Comparison of ENCODE assay signal across 8 cellular contexts in genomic region chr15:78177447-78177873, GRCh38. TPM values are rescaled to one million over a fixed set of nuclear protein-coding genes. Genes with fewer than 3 reads are reported as not detected.
DNase-seq lines count a peak whose midpoint lies in the region; ATAC-seq, FAIRE-seq and TF ChIP-seq lines count a peak whose summit lies in the region.

No MANE protein-coding gene starts in this region.

- dilution Hi-C loops in keratinocyte (cut with MboI; ENCODE audit: extremely low pct_ligation_motif_present, low sequenced_read_pairs) = no loop called here

- ATAC-seq in GM12878 (peak; percentile 77), GM19324 (IDR thresholded peaks at IDR 0.05; ENCODE audit: low FRiP score, unreplicated experiment) (no peak)
- peak; percentile 51 for ATAC-seq in stimulated activated naive CD8-positive, alpha-beta T cell treated with anti-CD3 and anti-CD28 coated beads, Interleukin-15, amount 100 ng/mL, for 72 hours

- no peak for FAIRE-seq in GM12878 (lab: Jason Lieb, UNC)
- no peak for FAIRE-seq in keratinocyte (lab: Jason Lieb, UNC)

- H3K27ac ChIP-seq in GM12878 (ENCODE audit: control insufficient read depth, insufficient read depth) (no peak overlapping the region), keratinocyte (ENCODE audit: control insufficient read depth, insufficient read depth, low read length) (no peak overlapping the region)

- no peaks in the 10 kb centered on the region for H3K9me3 Mint-ChIP-seq in stimulated activated naive CD8-positive, alpha-beta T cell treated with anti-CD3 and anti-CD28 coated beads, Interleukin-15, amount 100 ng/mL, for 72 hours

- CTCF ChIA-PET in GM12878 (lab: Yijun Ruan, JAX) = interaction anchor here (0.8 to 10.1 kb wide), 22 partner anchors 8 to 245 kb away, joined by 3 to 108 read pairs (median 6); partner anchors contain the start of genes CIB2 and IDH3A

- peak; percentile 19 for DNase-seq in activated T-cell treated with anti-CD3 and anti-CD28 coated beads for 1 hour (ENCODE audit: low read depth)
- no peak for DNase-seq in activated T-cell treated with anti-CD3 and anti-CD28 coated beads for 4 hours
- DNase-seq in NT2/D1 (ENCODE audit: low read depth, low spot score) = peak; percentile 57
- no peak for DNase-seq in GM12878 (ENCODE audit: low read depth, low spot score)
- DNase-seq in keratinocyte (ENCODE audit: low read depth, low spot score) = no peak
- peak; percentile 24 to 29 for DNase-seq in stimulated activated naive CD8-positive, alpha-beta T cell treated with anti-CD3 and anti-CD28 coated beads, Interleukin-15, amount 100 ng/mL, for 72 hours
- DNase-seq in COR-L47 (lab: John Stamatoyannopoulos, UW) = no peak

- H3K4me1 ChIP-seq in NT2/D1 (ENCODE audit: insufficient read depth, insufficient read length) = peaks cover 2% of the 10 kb centered on the region
- peaks cover 24% of the 10 kb centered on the region for H3K4me1 ChIP-seq in GM12878 (ENCODE audit: control insufficient read depth, insufficient read depth, low read length)
- no peaks in the 10 kb centered on the region for H3K4me1 ChIP-seq in keratinocyte (ENCODE audit: control insufficient read depth, extremely low read depth, insufficient read depth, low read length)

- TF ChIP-seq EP300 in GM12878 (IDR thresholded peaks at IDR 0.05; ENCODE audit: borderline replicate concordance in 1 of 2, control insufficient read depth in 1 of 2, low read depth in 2 of 2, low read length in 2 of 2) = no peak

- H3K9ac ChIP-seq in NT2/D1 (ENCODE audit: insufficient read length, low read depth) = no peak overlapping the region
- H3K9ac ChIP-seq in GM12878 (ENCODE audit: control insufficient read depth, insufficient read depth, low read length) = no peak overlapping the region
- H3K9ac ChIP-seq in keratinocyte (ENCODE audit: control insufficient read depth, extremely low read depth, insufficient read depth, low read length) = no peak overlapping the region

- no peaks in the 10 kb centered on the region for H3K9me1 ChIP-seq in keratinocyte (ENCODE audit: control insufficient read depth, extremely low read depth, insufficient read depth, low read length)

- peaks cover 21% of the 10 kb centered on the region for H3K4me1 Mint-ChIP-seq in stimulated activated naive CD8-positive, alpha-beta T cell treated with anti-CD3 and anti-CD28 coated beads, Interleukin-15, amount 100 ng/mL, for 72 hours

- H3K36me3 ChIP-seq in NT2/D1 (ENCODE audit: insufficient read depth, insufficient read length, low read length) (peaks cover 13% of the 10 kb centered on the region), GM12878 (ENCODE audit: control insufficient read depth in 2 of 2, insufficient read depth in 2 of 2, low read length in 1 of 2) (peaks cover 2 to 3% of the 10 kb centered on the region in 2 experiments; a peak in 3 of 4 replicates), keratinocyte (ENCODE audit: control insufficient read depth in 2 of 2, extremely low read depth in 1 of 2, insufficient read depth in 2 of 2, low read length in 2 of 2) (peaks cover 0 to 3% of the 10 kb centered on the region in 2 experiments)

- H3K79me2 ChIP-seq in GM12878 (ENCODE audit: control insufficient read depth, insufficient read depth, low read length) = no peaks in the 10 kb centered on the region
- H3K79me2 ChIP-seq in keratinocyte (ENCODE audit: control insufficient read depth, insufficient read depth, low read length) = no peaks in the 10 kb centered on the region

- H3K9me3 ChIP-seq in NT2/D1 (ENCODE audit: insufficient read depth, low read length) (no peaks in the 10 kb centered on the region), GM12878 (replicated peaks; ENCODE audit: control insufficient read depth, insufficient read depth, low read length) (peaks cover 2% of the 10 kb centered on the region; the same call in 1 of the 3 replicates), keratinocyte (ENCODE audit: control insufficient read depth, low read depth, low read length) (no peaks in the 10 kb centered on the region)

- no peak for TF ChIP-seq POLR2A in GM12878 (IDR thresholded peaks at IDR 0.05; ENCODE audit: low read depth, low read length)

- in situ Hi-C loops in GM12878 (cut with MboI) = no loop called here

- 24% methylated on average over 12 of the region's 12 CpGs for WGBS in GM12878 (ENCODE audit: insufficient coverage, insufficient replicate concordance, low lambda C conversion rate, missing lambda C conversion rate)

- H4K20me1 ChIP-seq in GM12878 (ENCODE audit: control insufficient read depth, insufficient read depth) (no peaks in the 10 kb centered on the region), keratinocyte (ENCODE audit: control insufficient read depth, extremely low read depth, insufficient read depth, low read length) (no peaks in the 10 kb centered on the region)

- peak; percentile 73 to 84 (median 76) for TF ChIP-seq CTCF in GM12878 (IDR thresholded peaks at IDR 0.05 in 2 of 3, conservative IDR thresholded peaks at IDR 0.05 in 1 of 3; ENCODE audit: control insufficient read depth in 2 of 3, extremely low read depth in 1 of 3, insufficient read depth in 1 of 3, low read depth in 3 of 3, low read length in 3 of 3)
- TF ChIP-seq CTCF in keratinocyte (optimal IDR thresholded peaks at IDR 0.05 in 1 of 3, IDR thresholded peaks at IDR 0.05 in 1 of 3, conservative IDR thresholded peaks at IDR 0.05 in 1 of 3; ENCODE audit: extremely low read depth in 1 of 3, insufficient read depth in 2 of 3, low read length in 3 of 3) = peak; percentile 60 to 81 (median 63)

- RAD21 ChIA-PET in GM12878 (lab: Charles Lee; ENCODE audit: unreplicated experiment) = interaction anchor here (0.6 to 3.9 kb wide), 9 partner anchors 18 to 757 kb away, joined by 3 to 31 read pairs (median 5); partner anchors contain the start of genes CIB2 and HMG20A

- intact Hi-C loops in GM12878 (cut with micrococcal nuclease; ENCODE audit: unreplicated experiment) = loop anchor here (1.0 kb wide), 1 partner anchor 64 kb away; no protein-coding TSS in a partner anchor

- H3K27me3 ChIP-seq in NT2/D1 (ENCODE audit: insufficient read depth, insufficient read length) (no peaks in the 10 kb centered on the region), GM12878 (replicated peaks in 1 of 2; ENCODE audit: control insufficient read depth in 2 of 2, insufficient read depth in 2 of 2, low read length in 1 of 2) (no peaks in the 10 kb centered on the region), keratinocyte (ENCODE audit: control insufficient read depth, extremely low read depth, insufficient read depth, low read length) (no peaks in the 10 kb centered on the region)

- H3K27me3 Mint-ChIP-seq in stimulated activated naive CD8-positive, alpha-beta T cell treated with anti-CD3 and anti-CD28 coated beads, Interleukin-15, amount 100 ng/mL, for 72 hours = no peaks in the 10 kb centered on the region

- H3K27ac Mint-ChIP-seq in stimulated activated naive CD8-positive, alpha-beta T cell treated with anti-CD3 and anti-CD28 coated beads, Interleukin-15, amount 100 ng/mL, for 72 hours = no peak overlapping the region

- no TSS peak for BruUV-seq in GM12878 (replicated peaks; lab: Mats Ljungman, UMichigan)

- peak; percentile 66 for TF ChIP-seq RAD21 in GM12878 (IDR thresholded peaks at IDR 0.05; ENCODE audit: insufficient read depth, low read depth, low read length)

- H2AFZ ChIP-seq in GM12878 (ENCODE audit: control insufficient read depth, low read depth, low read length) (no peak overlapping the region), keratinocyte (ENCODE audit: control insufficient read depth, low read length) (no peak overlapping the region)

- H3K4me2 ChIP-seq in GM12878 (ENCODE audit: control insufficient read depth, insufficient read depth) = no peak overlapping the region
- no peak overlapping the region for H3K4me2 ChIP-seq in keratinocyte (ENCODE audit: control insufficient read depth, extremely low read depth, insufficient read depth, low read depth, low read length)

- POLR2A ChIA-PET in GM12878 (lab: Charles Lee) = interaction anchor here (0.6 to 2.2 kb wide), 5 partner anchors 18 to 127 kb away, joined by 3 to 9 read pairs (median 3); partner anchors contain the start of gene IDH3A

- H3K4me3 ChIP-seq in NT2/D1 (ENCODE audit: insufficient read length, low read depth) (no peak overlapping the region), GM12878 (no peak overlapping the region), keratinocyte (ENCODE audit: control insufficient read depth in 2 of 3, extremely low read depth in 1 of 3, insufficient read depth in 2 of 3, low read depth in 1 of 3, low read length in 3 of 3) (no peak overlapping the region)

- SMC1A ChIA-PET in GM12878 (lab: Charles Lee; ENCODE audit: uncharacterized antibody, unreplicated experiment) = interaction anchor here (0.7 to 13.7 kb wide), 15 partner anchors 8 to 122 kb away, joined by 3 to 152 read pairs (median 5); partner anchors contain the start of genes CIB2, IDH3A and SKIC8

- no peak overlapping the region for H3K4me3 Mint-ChIP-seq in stimulated activated naive CD8-positive, alpha-beta T cell treated with anti-CD3 and anti-CD28 coated beads, Interleukin-15, amount 100 ng/mL, for 72 hours

RNA-seq across cellular contexts. Expression of gene IDH3A, which starts 28.3 kb away (rescaled TPM):
- 101 and 106 TPM in 2 replicates for total RNA-seq in GM12878 (2013; cell fraction: nucleolus; rRNA removed)
- total RNA-seq in GM12878 (2014; rRNA removed) (83.9 and 99.1 TPM in 2 replicates), GM12878 (2014; rRNA removed; fragmentation: Illumina TruSeq; extraction: Trizol) (105 and 121 TPM in 2 replicates), GM12878 (2021) (175 and 193 TPM in 2 replicates)
- 56.2 TPM for polyA plus RNA-seq in GM12878 (2011; ENCODE audit: low read depth)
- polyA plus RNA-seq in GM12878 (2011; rRNA removed) (238 and 315 TPM in 2 replicates), GM12878 (2014; fragmentation: Illumina TruSeq; extraction: Trizol) (173 and 178 TPM in 2 replicates), GM12878 (2014; fragmentation: Nextera tagmentation; extraction: Ambion mirVana) (100 to 1,000 TPM; 197 to 231 TPM), GM12878 (2014; rRNA removed) (123 and 125 TPM in 2 replicates), GM12878 (2016; fragmentation: Nextera tagmentation; extraction: Ambion mirVana) (100 to 1,000 TPM; 245 to 254 TPM), keratinocyte (59.4 to 118 TPM (median 110 TPM) in 3 replicates)
- 108 and 181 TPM in 2 replicates for polyA plus RNA-seq in GM12878 (2011; cell fraction: cytosol; rRNA removed)
- polyA plus RNA-seq in GM12878 (2011; cell fraction: nucleus; rRNA removed) = 117 and 147 TPM in 2 replicates
- 82.5 and 109 TPM in 2 replicates for polyA plus RNA-seq in GM12878 (2012)
- polyA minus RNA-seq in GM12878 (2011; rRNA and poly(A)+ RNA removed) = 172 and 266 TPM in 2 replicates
- polyA minus RNA-seq in GM12878 (2011; cell fraction: cytosol; rRNA and poly(A)+ RNA removed) = 75.4 and 97.9 TPM in 2 replicates
- 43.5 and 60.8 TPM in 2 replicates for polyA minus RNA-seq in GM12878 (2011; cell fraction: nucleus; rRNA and poly(A)+ RNA removed)
- 32.8 TPM for polyA plus RNA-seq in keratinocyte (2011; ENCODE audit: low read depth)
- polyA plus RNA-seq in keratinocyte (2011; cell fraction: cytosol; rRNA removed) = 67.0 and 116 TPM in 2 replicates
- polyA plus RNA-seq in keratinocyte (2011; cell fraction: nucleus; rRNA removed) = 67.9 and 81.5 TPM in 2 replicates
- polyA plus RNA-seq in keratinocyte (2012; ENCODE audit: low replicate concordance) = 76.5 and 80.3 TPM in 2 replicates
- polyA minus RNA-seq in keratinocyte = 28.9 to 116 TPM (median 51.2 TPM) in 3 replicates
- 60.4 TPM for polyA minus RNA-seq in keratinocyte (2011; cell fraction: cytosol; rRNA and poly(A)+ RNA removed)
- 20.3 and 30.2 TPM in 2 replicates for polyA minus RNA-seq in keratinocyte (2011; cell fraction: nucleus; rRNA and poly(A)+ RNA removed)

RNA-seq across cellular contexts. Expression of gene CIB2, which starts 46.2 kb away (rescaled TPM):
- total RNA-seq in GM12878 (2013; cell fraction: nucleolus; rRNA removed) = 0.69 and 1.5 TPM in 2 replicates
- total RNA-seq in GM12878 (2014; rRNA removed) (7.2 and 8.8 TPM in 2 replicates), GM12878 (2014; rRNA removed; fragmentation: Illumina TruSeq; extraction: Trizol) (5.9 and 6.8 TPM in 2 replicates), GM12878 (2021) (6.9 and 7.2 TPM in 2 replicates)
- polyA plus RNA-seq in GM12878 (2011; ENCODE audit: low read depth) = 2.3 TPM
- polyA plus RNA-seq in GM12878 (2011; rRNA removed) (7.4 and 11.7 TPM in 2 replicates), GM12878 (2014; fragmentation: Illumina TruSeq; extraction: Trizol) (7.9 and 11.7 TPM in 2 replicates), GM12878 (2014; fragmentation: Nextera tagmentation; extraction: Ambion mirVana) (1 to 10 TPM in 1 of 2 experiments, under 1 TPM in 1; 0.56 to 1.6 TPM), GM12878 (2014; rRNA removed) (7.2 and 8.2 TPM in 2 replicates), GM12878 (2016; fragmentation: Nextera tagmentation; extraction: Ambion mirVana) (10 to 100 TPM in 1 of 2 experiments, 1 to 10 TPM in 1; 1.5 to 12.1 TPM), keratinocyte (4.1 to 6.1 TPM (median 4.9 TPM) in 3 replicates)
- 7.8 and 10.2 TPM in 2 replicates for polyA plus RNA-seq in GM12878 (2011; cell fraction: cytosol; rRNA removed)
- 3.3 and 3.9 TPM in 2 replicates for polyA plus RNA-seq in GM12878 (2011; cell fraction: nucleus; rRNA removed)
- polyA plus RNA-seq in GM12878 (2012) = 3.1 and 3.4 TPM in 2 replicates
- 10.4 and 22.3 TPM in 2 replicates for polyA minus RNA-seq in GM12878 (2011; rRNA and poly(A)+ RNA removed)
- 2.6 and 3.7 TPM in 2 replicates for polyA minus RNA-seq in GM12878 (2011; cell fraction: cytosol; rRNA and poly(A)+ RNA removed)
- polyA minus RNA-seq in GM12878 (2011; cell fraction: nucleus; rRNA and poly(A)+ RNA removed) = 0.73 and 1.2 TPM in 2 replicates
- 3.9 TPM for polyA plus RNA-seq in keratinocyte (2011; ENCODE audit: low read depth)
- polyA plus RNA-seq in keratinocyte (2011; cell fraction: cytosol; rRNA removed) = 3.1 and 4.6 TPM in 2 replicates
- 0.73 and 1.3 TPM in 2 replicates for polyA plus RNA-seq in keratinocyte (2011; cell fraction: nucleus; rRNA removed)
- 3.9 and 6.3 TPM in 2 replicates for polyA plus RNA-seq in keratinocyte (2012; ENCODE audit: low replicate concordance)
- 5.6 to 8.1 TPM (median 5.7 TPM) in 3 replicates for polyA minus RNA-seq in keratinocyte
- 3.1 TPM for polyA minus RNA-seq in keratinocyte (2011; cell fraction: cytosol; rRNA and poly(A)+ RNA removed)
- polyA minus RNA-seq in keratinocyte (2011; cell fraction: nucleus; rRNA and poly(A)+ RNA removed) = 1.5 and 1.9 TPM in 2 replicates

RNA-seq across cellular contexts. Expression of gene ACSBG1, which starts 56.9 kb away (rescaled TPM):
- total RNA-seq in GM12878 (2013; cell fraction: nucleolus; rRNA removed) = 0.98 and 1.3 TPM in 2 replicates
- total RNA-seq in GM12878 (2014; rRNA removed) (0.45 and 0.54 TPM in 2 replicates), GM12878 (2014; rRNA removed; fragmentation: Illumina TruSeq; extraction: Trizol) (0.32 and 0.36 TPM in 2 replicates), GM12878 (2021) (0.49 and 1.1 TPM in 2 replicates)
- polyA plus RNA-seq in GM12878 (2011; ENCODE audit: low read depth) = 0.13 TPM
- polyA plus RNA-seq in GM12878 (2011; rRNA removed) (0.45 and 0.60 TPM in 2 replicates), GM12878 (2014; fragmentation: Illumina TruSeq; extraction: Trizol) (0.75 and 2.5 TPM in 2 replicates), GM12878 (2014; fragmentation: Nextera tagmentation; extraction: Ambion mirVana) (under 1 TPM; 0.11 to 0.19 TPM), GM12878 (2014; rRNA removed) (0.33 and 0.88 TPM in 2 replicates), GM12878 (2016; fragmentation: Nextera tagmentation; extraction: Ambion mirVana) (under 1 TPM; 0.39 to 0.71 TPM), keratinocyte (0.01 to 0.06 TPM in 2 of 3 replicates, not detected in the other)
- polyA plus RNA-seq in GM12878 (2011; cell fraction: cytosol; rRNA removed) = 1.2 and 1.3 TPM in 2 replicates
- 2.6 and 3.2 TPM in 2 replicates for polyA plus RNA-seq in GM12878 (2011; cell fraction: nucleus; rRNA removed)
- 0.20 and 0.27 TPM in 2 replicates for polyA plus RNA-seq in GM12878 (2012)
- polyA minus RNA-seq in GM12878 (2011; rRNA and poly(A)+ RNA removed) = 0.44 and 1.9 TPM in 2 replicates
- polyA minus RNA-seq in GM12878 (2011; cell fraction: cytosol; rRNA and poly(A)+ RNA removed) = 0.52 and 1.6 TPM in 2 replicates
- 0.96 and 1.1 TPM in 2 replicates for polyA minus RNA-seq in GM12878 (2011; cell fraction: nucleus; rRNA and poly(A)+ RNA removed)
- 1.3 TPM for polyA plus RNA-seq in keratinocyte (2011; ENCODE audit: low read depth)
- polyA plus RNA-seq in keratinocyte (2011; cell fraction: cytosol; rRNA removed) = not detected in 2 replicates
- polyA plus RNA-seq in keratinocyte (2011; cell fraction: nucleus; rRNA removed) = 0.17 TPM in 1 of 2 replicates, not detected in the other
- 0.03 and 0.56 TPM in 2 replicates for polyA plus RNA-seq in keratinocyte (2012; ENCODE audit: low replicate concordance)
- polyA minus RNA-seq in keratinocyte = not detected in 3 replicates
- polyA minus RNA-seq in keratinocyte (2011; cell fraction: cytosol; rRNA and poly(A)+ RNA removed) = not detected
- polyA minus RNA-seq in keratinocyte (2011; cell fraction: nucleus; rRNA and poly(A)+ RNA removed) = 0.11 TPM in 1 of 2 replicates, not detected in the other

Comparison
In these comparisons a context has a peak if more than half of its experiments do, and no peak if none do; other contexts are left out.
1. DNase-seq: peak in activated T-cell treated with anti-CD3 and anti-CD28 coated beads for 1 hour (single experiment), NT2/D1 (single experiment) and stimulated activated naive CD8-positive, alpha-beta T cell treated with anti-CD3 and anti-CD28 coated beads, Interleukin-15, amount 100 ng/mL, for 72 hours (2 of 2); none in activated T-cell treated with anti-CD3 and anti-CD28 coated beads for 4 hours (single experiment), GM12878 (single experiment), keratinocyte (single experiment) and COR-L47 (single experiment).